ENCODE assay signal across 11 cellular contexts in genomic region chr7:21137640-21138039, GRCh38.
"Had no signal": no experiment of that assay in that cellular context is flagged by ENCODE, and none has a peak within 500 bp of the region (broad histone marks: within the 10 kb centered on the region; RNA-seq: fewer than 3 reads in every experiment).

No MANE protein-coding gene starts in this region.

- H2AFZ ChIP-seq: GM23248, GM23338 had no signal

- H3K4me3 Mint-ChIP-seq: GM23338, H9, HFFc6 had no signal

- H3K27ac ChIP-seq: GM23248 had no signal

- H3K4me1 Mint-ChIP-seq: GM23338 had no signal

- H3K9me3 ChIP-seq: HAP-1 had no signal

- FAIRE-seq: H1, H54 had no signal

- H3K4me1 ChIP-seq: HAP-1 had no signal

- H3K9ac ChIP-seq: GM23248 had no signal

- DNase-seq: GM23248, GOT3, H7, H9, HCEC 1CT, HFFc6 had no signal

- H3K4me2 ChIP-seq: GM23338 had no signal

- H3K4me3 ChIP-seq: GM23248, GM23338, HAP-1 had no signal

- H3K27ac Mint-ChIP-seq: GM23338, HFFc6 had no signal

- ATAC-seq: GM23338, HCT116 had no signal

- H3K9me3 Mint-ChIP-seq: GM23338, H9 had no signal

- H3K36me3 ChIP-seq: HAP-1 had no signal
